8 cellular contexts compared by ENCODE assay signal in genomic region chr6:134436950-134437349, GRCh38.
A peak's percentile ranks its signal among the peaks of the same experiment; 100 is the strongest.
DNase-seq lines count a peak whose midpoint lies in the region; ATAC-seq, FAIRE-seq and TF ChIP-seq lines count a peak whose summit lies in the region.

No MANE protein-coding gene starts in this region.

- H3K27me3 ChIP-seq in layer of hippocampus (ENCODE audit: control insufficient read depth, insufficient read depth, low read length), result no peaks in the 10 kb centered on the region

- intact Hi-C loops in activated CD8-positive, alpha-beta T cell treated with anti-CD3 and anti-CD28 coated beads for 36 hours (cut with micrococcal nuclease), result loop anchor here (2.0 to 5.0 kb wide), 2 partner anchors 190 to 262 kb away; no protein-coding TSS in a partner anchor

- peak in 1 of 2 experiments; percentile 10; a peak in 1 of 6 replicates for ATAC-seq in A549
- peak; percentile 44 for ATAC-seq in GM21723 (IDR thresholded peaks at IDR 0.05; ENCODE audit: unreplicated experiment)
- ATAC-seq in activated CD8-positive, alpha-beta T cell treated with anti-CD3 and anti-CD28 coated beads for 36 hours, result no peak

- H3K9me3 ChIP-seq in A549, result no peaks in the 10 kb centered on the region

- peaks cover 22% of the 10 kb centered on the region; the same call in 2 of the 3 replicates for H3K4me1 ChIP-seq in A549

- peak overlapping the region; percentile 70 for H3K4me2 ChIP-seq in A549

- no peaks in the 10 kb centered on the region for H3K36me3 Mint-ChIP-seq in activated CD8-positive, alpha-beta T cell treated with anti-CD3 and anti-CD28 coated beads for 36 hours (ENCODE audit: low read depth)

- H3K4me3 ChIP-seq in A549, result no peak overlapping the region

- H3K4me1 Mint-ChIP-seq in activated CD8-positive, alpha-beta T cell treated with anti-CD3 and anti-CD28 coated beads for 36 hours (ENCODE audit: low read depth), result peaks cover 29% of the 10 kb centered on the region

- CTCF ChIA-PET in A549 (lab: Yijun Ruan, JAX), result interaction anchor here (0.6 to 1.5 kb wide), 4 partner anchors 43 to 313 kb away, joined by 3 to 4 read pairs (median 3); no protein-coding TSS in a partner anchor
- CTCF ChIA-PET in activated CD8-positive, alpha-beta T cell treated with anti-CD3 and anti-CD28 coated beads for 36 hours (lab: Charles Lee), result interaction anchor here (1.0 to 3.2 kb wide), 9 partner anchors 19 to 313 kb away, joined by 3 to 19 read pairs (median 4); no protein-coding TSS in a partner anchor

- H3K4me3 Mint-ChIP-seq in activated CD8-positive, alpha-beta T cell treated with anti-CD3 and anti-CD28 coated beads for 36 hours, result peak overlapping the region; percentile 5

- no peak for TF ChIP-seq POLR2A in A549 (IDR thresholded peaks at IDR 0.05; ENCODE audit: low read length)

- no peaks in the 10 kb centered on the region for H3K27me3 Mint-ChIP-seq in activated CD8-positive, alpha-beta T cell treated with anti-CD3 and anti-CD28 coated beads for 36 hours

- H3K27ac Mint-ChIP-seq in activated CD8-positive, alpha-beta T cell treated with anti-CD3 and anti-CD28 coated beads for 36 hours, result peak overlapping the region; percentile 88

- no peak for DNase-seq in A549 (ENCODE audit: low read depth in 1 of 2, low spot score in 1 of 2)
- DNase-seq in activated CD8-positive, alpha-beta T cell treated with anti-CD3 and anti-CD28 coated beads for 36 hours, result no peak
- no peak for DNase-seq in NCI-H82 (lab: John Stamatoyannopoulos, UW)
- no peak for DNase-seq in activated gamma-delta T cell treated with Interleukin-2 at 50 U/mL for 16 hours
- no peak for DNase-seq in retina
- DNase-seq in NCI-H446 treated with DMSO at 0.1 percent for 48 hours (lab: John Stamatoyannopoulos, UW), result no peak

- no peak for TF ChIP-seq EP300 in A549 (IDR thresholded peaks at IDR 0.05)

- WGBS in A549 (ENCODE audit: missing lambda C conversion rate), result 28% methylated on average over 1 of the region's 1 CpG

- POLR2A ChIA-PET in A549 (lab: Yijun Ruan, JAX), result interaction anchor here (1.0 to 1.5 kb wide), 3 partner anchors 15 to 153 kb away, joined by 3 read pairs; no protein-coding TSS in a partner anchor
- POLR2A ChIA-PET in activated CD8-positive, alpha-beta T cell treated with anti-CD3 and anti-CD28 coated beads for 36 hours (lab: Charles Lee), result interaction anchor here (0.7 to 1.3 kb wide), 2 partner anchors 26 to 84 kb away, joined by 3 read pairs; no protein-coding TSS in a partner anchor

- TF ChIP-seq RAD21 in A549 (conservative IDR thresholded peaks at IDR 0.05 in 1 of 2, IDR thresholded peaks at IDR 0.05 in 1 of 2), result no peak

- H3K9me3 Mint-ChIP-seq in activated CD8-positive, alpha-beta T cell treated with anti-CD3 and anti-CD28 coated beads for 36 hours, result no peaks in the 10 kb centered on the region

- no peak for TF ChIP-seq CTCF in A549 (IDR thresholded peaks at IDR 0.05)
- TF ChIP-seq CTCF in activated CD8-positive, alpha-beta T cell treated with anti-CD3 and anti-CD28 coated beads for 36 hours (IDR thresholded peaks at IDR 0.05), result no peak

- H3K27ac ChIP-seq in A549, result peak overlapping the region; percentile 64 to 69; a peak in 5 of 6 replicates
- peak overlapping the region; percentile 72 for H3K27ac ChIP-seq in layer of hippocampus (ENCODE audit: low read depth, low read length)

- no peak for FAIRE-seq in A549 (lab: Jason Lieb, UNC)

TF ChIP-seq in A549, 52 proteins besides CTCF, POLR2A, EP300 and RAD21:
- no peak for TF ChIP-seq ESRRA (IDR thresholded peaks at IDR 0.05; ENCODE audit: borderline replicate concordance, low read length)
- no peak for TF ChIP-seq CHD4 (IDR thresholded peaks at IDR 0.05; ENCODE audit: borderline replicate concordance)
- TF ChIP-seq PBX3 (IDR thresholded peaks at IDR 0.05), result no peak
- no peak for TF ChIP-seq KDM1A (IDR thresholded peaks at IDR 0.05; ENCODE audit: low read depth)
- no peak for TF ChIP-seq RNF2 (IDR thresholded peaks at IDR 0.05; ENCODE audit: borderline replicate concordance, low read depth)
- no peak for TF ChIP-seq FOXS1 (CRISPR knock-in tag; IDR thresholded peaks at IDR 0.05)
- no peak for TF ChIP-seq CHD2 (IDR thresholded peaks at IDR 0.05; ENCODE audit: low read length, partially characterized antibody)
- no peak for TF ChIP-seq NFE2L2 (conservative IDR thresholded peaks at IDR 0.05; ENCODE audit: low read length)
- TF ChIP-seq HES2 (IDR thresholded peaks at IDR 0.05), result no peak
- no peak for TF ChIP-seq ELK1 (IDR thresholded peaks at IDR 0.05; ENCODE audit: low read depth, low read length)
- TF ChIP-seq CBX2 (IDR thresholded peaks at IDR 0.05; ENCODE audit: borderline replicate concordance, low read depth), result no peak
- no peak for TF ChIP-seq FOSB (CRISPR knock-in tag; IDR thresholded peaks at IDR 0.05)
- TF ChIP-seq MAZ (IDR thresholded peaks at IDR 0.05; ENCODE audit: borderline replicate concordance, low read depth, low read length), result no peak
- no peak for TF ChIP-seq ATOH8 (CRISPR knock-in tag; IDR thresholded peaks at IDR 0.05; ENCODE audit: low read depth)
- TF ChIP-seq E2F6 (IDR thresholded peaks at IDR 0.05; ENCODE audit: borderline replicate concordance, low read depth), result no peak
- no peak for TF ChIP-seq HMGXB4 (CRISPR knock-in tag; IDR thresholded peaks at IDR 0.05; ENCODE audit: borderline replicate concordance)
- TF ChIP-seq USF2 (IDR thresholded peaks at IDR 0.05), result no peak
- no peak for TF ChIP-seq RARB (CRISPR knock-in tag; IDR thresholded peaks at IDR 0.05)
